In genomic region chr14:53621433-53621832, GRCh38 we compare ENCODE assay signal across 18 cellular contexts.
DNase-seq lines count a peak whose midpoint lies in the region; ATAC-seq, FAIRE-seq and TF ChIP-seq lines count a peak whose summit lies in the region.
"Had no signal": no experiment of that assay in that cellular context is flagged by ENCODE, and none has a peak within 500 bp of the region (broad histone marks: within the 10 kb centered on the region; RNA-seq: fewer than 3 reads in every experiment).

No MANE protein-coding gene starts in this region.

- H3K27ac Mint-ChIP-seq in osteocyte (ENCODE audit: unreplicated experiment): peak overlapping the region; percentile 38
- H3K27ac Mint-ChIP-seq: activated T-helper 17 cell treated with anti-CD3 and anti-CD28 coated beads, Interleukin-2, amount 50 U/mL, for 72 hours; T-helper 17 cell; WTC11 had no signal

- intact Hi-C loops in body of pancreas (cut with DNase I): no loop called here

- H3K4me3 Mint-ChIP-seq in osteocyte (ENCODE audit: unreplicated experiment): no peak overlapping the region
- H3K4me3 Mint-ChIP-seq: activated T-helper 17 cell treated with anti-CD3 and anti-CD28 coated beads, Interleukin-2, amount 50 U/mL, for 72 hours; central memory CD8-positive, alpha-beta T cell; T-helper 17 cell; WTC11 had no signal

- peaks cover 12% of the 10 kb centered on the region for H3K4me1 ChIP-seq in body of pancreas

- H3K9me3 Mint-ChIP-seq in osteocyte (ENCODE audit: unreplicated experiment): no peaks in the 10 kb centered on the region
- H3K9me3 Mint-ChIP-seq: activated T-helper 17 cell treated with anti-CD3 and anti-CD28 coated beads, Interleukin-2, amount 50 U/mL, for 72 hours; WTC11 had no signal

- no peak overlapping the region for H3K4me3 ChIP-seq in body of pancreas
- H3K4me3 ChIP-seq: heart left ventricle, right atrium auricular region had no signal

- peak; percentile 71 for FAIRE-seq in GM18507 (lab: Jason Lieb, UNC)
- FAIRE-seq: keratinocyte had no signal

- 83 to 91% methylated on average over 3 of the region's 3 CpGs for WGBS in body of pancreas, 2 donors

- no peaks in the 10 kb centered on the region for H3K36me3 Mint-ChIP-seq in osteocyte (ENCODE audit: unreplicated experiment)
- H3K36me3 Mint-ChIP-seq: WTC11 had no signal

- ATAC-seq in GM21529 (IDR thresholded peaks at IDR 0.05; ENCODE audit: unreplicated experiment) (peak; percentile 70), HG03342 (IDR thresholded peaks at IDR 0.05; ENCODE audit: unreplicated experiment) (peak; percentile 51), body of pancreas (no peak)
- ATAC-seq: activated T-helper 17 cell treated with anti-CD3 and anti-CD28 coated beads, Interleukin-2, amount 50 U/mL, for 72 hours; T-helper 17 cell; WTC11 had no signal

- peaks cover 0 to 6% of the 10 kb centered on the region in 2 donors for H3K27me3 ChIP-seq in body of pancreas
- H3K27me3 ChIP-seq: heart left ventricle, right atrium auricular region had no signal

- DNase-seq in GM18507 (ENCODE audit: extremely low spot score, insufficient read length, low read depth) (no peak), osteocyte (ENCODE audit: extremely low spot score, unreplicated experiment) (no peak), medulla oblongata (ENCODE audit: extremely low spot score) (no peak), kidney tubule cell (ENCODE audit: low spot score) (no peak), body of pancreas (no peak)
- DNase-seq: effector CD8-positive, alpha-beta T cell; heart left ventricle; NCI-H1694; NCI-H446 treated with DMSO at 0.1 percent for 48 hours; Right ventricle myocardium superior; T-helper 17 cell had no signal

- TF ChIP-seq CTCF in osteocyte (IDR thresholded peaks at IDR 0.05): no peak
- no peak for TF ChIP-seq CTCF in body of pancreas (IDR thresholded peaks at IDR 0.05)

- no peaks in the 10 kb centered on the region for H3K9me3 ChIP-seq in body of pancreas
- H3K9me3 ChIP-seq: heart left ventricle, right atrium auricular region had no signal

- H3K4me1 Mint-ChIP-seq in osteocyte (ENCODE audit: unreplicated experiment): peaks cover 33% of the 10 kb centered on the region
- H3K4me1 Mint-ChIP-seq: activated T-helper 17 cell treated with anti-CD3 and anti-CD28 coated beads, Interleukin-2, amount 50 U/mL, for 72 hours; central memory CD8-positive, alpha-beta T cell; T-helper 17 cell; WTC11 had no signal

- H3K27me3 Mint-ChIP-seq in osteocyte (ENCODE audit: unreplicated experiment): peaks cover 14% of the 10 kb centered on the region
- H3K27me3 Mint-ChIP-seq: activated T-helper 17 cell treated with anti-CD3 and anti-CD28 coated beads, Interleukin-2, amount 50 U/mL, for 72 hours; central memory CD8-positive, alpha-beta T cell; T-helper 17 cell had no signal

- TF ChIP-seq POLR2A in body of pancreas (IDR thresholded peaks at IDR 0.05): no peak

- no peaks in the 10 kb centered on the region for H3K36me3 ChIP-seq in body of pancreas (replicated peaks in 1 of 2; ENCODE audit: insufficient read depth in 1 of 2, low read depth in 2 of 2)
- H3K36me3 ChIP-seq: heart left ventricle, right atrium auricular region had no signal

- no peak overlapping the region for H3K27ac ChIP-seq in body of pancreas
- H3K27ac ChIP-seq: right atrium auricular region had no signal
